9 cellular contexts compared by ENCODE assay signal in genomic region chr6:26217714-26218075, GRCh38.
DNase-seq lines count a peak whose midpoint lies in the region; ATAC-seq and TF ChIP-seq lines count a peak whose summit lies in the region.
"Had no signal": no experiment of that assay in that cellular context is flagged by ENCODE, and none has a peak within 500 bp of the region (broad histone marks: within the 10 kb centered on the region; RNA-seq: fewer than 3 reads in every experiment).

No MANE protein-coding gene starts in this region.

- no peak overlapping the region for H3K4me3 Mint-ChIP-seq in CD8-positive, alpha-beta memory T cell
- H3K4me3 Mint-ChIP-seq: central memory CD8-positive, alpha-beta T cell had no signal

- peaks cover 27% of the 10 kb centered on the region for H3K4me1 ChIP-seq in CD8-positive, alpha-beta memory T cell (ENCODE audit: insufficient read depth, low read length)
- peaks cover 52% of the 10 kb centered on the region for H3K4me1 ChIP-seq in Loucy (ENCODE audit: insufficient read depth, low read length, poor library complexity, severe bottlenecking)
- peaks cover 17% of the 10 kb centered on the region for H3K4me1 ChIP-seq in mucosa of stomach (ENCODE audit: control insufficient read depth, insufficient read depth, low read length)

- H3K4me2 ChIP-seq in Loucy (ENCODE audit: low read depth, low read length, poor library complexity, severe bottlenecking): peak overlapping the region; percentile 93

- ATAC-seq in GM18498 (IDR thresholded peaks at IDR 0.05; ENCODE audit: unreplicated experiment) (no peak), GM19463 (IDR thresholded peaks at IDR 0.05; ENCODE audit: unreplicated experiment) (no peak)

- no peak overlapping the region for H2AFZ ChIP-seq in Loucy (ENCODE audit: low read length)

- peak overlapping the region; percentile 68 for H3K4me3 ChIP-seq in CD8-positive, alpha-beta memory T cell (ENCODE audit: low read length)
- H3K4me3 ChIP-seq in Loucy (ENCODE audit: low read length, poor library complexity, severe bottlenecking) (peak overlapping the region; percentile 89), cardiac fibroblast (replicated peaks in 1 of 2; ENCODE audit: low read depth in 2 of 2, low read length in 2 of 2) (peak overlapping the region; percentile 60 to 68), mucosa of stomach (ENCODE audit: low read length) (peak overlapping the region; percentile 61)

- H3K9me3 Mint-ChIP-seq in CD8-positive, alpha-beta memory T cell: no peaks in the 10 kb centered on the region
- H3K9me3 Mint-ChIP-seq: central memory CD8-positive, alpha-beta T cell had no signal

- POLR2A ChIA-PET in CD8-positive, alpha-beta memory T cell (lab: Charles Lee): interaction anchor here (0.6 to 4.6 kb wide), 15 partner anchors 8 to 929 kb away, joined by 3 to 391 read pairs (median 45); a partner anchor contains a TSS

- no peak for DNase-seq in CD8-positive, alpha-beta memory T cell
- DNase-seq in cardiac fibroblast (ENCODE audit: low read depth in 2 of 2) (peak; percentile 26 to 59), hypothalamus (lab: John Stamatoyannopoulos, UW) (no peak), DMS 273 treated with DMSO at 0.1 percent for 48 hours (lab: John Stamatoyannopoulos, UW) (no peak)

- no peaks in the 10 kb centered on the region for H3K9me3 ChIP-seq in CD8-positive, alpha-beta memory T cell (ENCODE audit: low read length)
- H3K9me3 ChIP-seq in Loucy (ENCODE audit: insufficient read depth, low read depth, low read length) (no peaks in the 10 kb centered on the region), mucosa of stomach (ENCODE audit: control insufficient read depth, low read length) (no peaks in the 10 kb centered on the region)

- TF ChIP-seq CTCF in Loucy (conservative IDR thresholded peaks at IDR 0.05; ENCODE audit: low read length): no peak
- TF ChIP-seq CTCF in cardiac fibroblast (IDR thresholded peaks at IDR 0.05; ENCODE audit: low read depth, low read length): no peak

- no peaks in the 10 kb centered on the region for H4K20me1 ChIP-seq in Loucy (ENCODE audit: insufficient read depth, low read length, poor library complexity, severe bottlenecking)

- H3K79me2 ChIP-seq in Loucy (ENCODE audit: insufficient read depth, low read length): no peaks in the 10 kb centered on the region

- CTCF ChIA-PET in CD8-positive, alpha-beta memory T cell (lab: Charles Lee): interaction anchor here (1.1 to 5.8 kb wide), 10 partner anchors 12 to 174 kb away, joined by 3 to 114 read pairs (median 32); a partner anchor contains a TSS

- H3K27me3 ChIP-seq in CD8-positive, alpha-beta memory T cell (ENCODE audit: insufficient read depth, low read length, poor library complexity, severe bottlenecking): no peaks in the 10 kb centered on the region
- H3K27me3 ChIP-seq in Loucy (ENCODE audit: insufficient read depth, low read length, poor library complexity, severe bottlenecking) (no peaks in the 10 kb centered on the region), mucosa of stomach (ENCODE audit: control insufficient read depth, insufficient read depth, low read length) (peaks cover 9% of the 10 kb centered on the region)

- H3K9me2 ChIP-seq in Loucy (replicated peaks; ENCODE audit: low read depth, low read length): no peaks in the 10 kb centered on the region

- no peaks in the 10 kb centered on the region for H3K27me3 Mint-ChIP-seq in CD8-positive, alpha-beta memory T cell
- H3K27me3 Mint-ChIP-seq: central memory CD8-positive, alpha-beta T cell had no signal

- H3K27ac Mint-ChIP-seq in CD8-positive, alpha-beta memory T cell: peak overlapping the region in 1 of 8 donors; percentile 79

- H3F3A ChIP-seq in Loucy (ENCODE audit: low read depth): peaks cover 26% of the 10 kb centered on the region

- H3K36me3 ChIP-seq in CD8-positive, alpha-beta memory T cell (ENCODE audit: insufficient read depth, low read length): no peaks in the 10 kb centered on the region
- H3K36me3 ChIP-seq in Loucy (ENCODE audit: insufficient read depth, low read length) (no peaks in the 10 kb centered on the region), mucosa of stomach (ENCODE audit: control insufficient read depth, insufficient read depth, low read length) (no peaks in the 10 kb centered on the region)

- peak overlapping the region; percentile 94 for H3K27ac ChIP-seq in CD8-positive, alpha-beta memory T cell (ENCODE audit: low read depth, low read length)

- H3K9ac ChIP-seq in Loucy (ENCODE audit: low read depth, low read length, poor library complexity, severe bottlenecking) (peak overlapping the region; percentile 97), mucosa of stomach (ENCODE audit: low read length) (peak overlapping the region; percentile 76)

- peaks cover 3 to 8% (median 5%) of the 10 kb centered on the region in 3 donors for H3K4me1 Mint-ChIP-seq in CD8-positive, alpha-beta memory T cell

- no peaks in the 10 kb centered on the region for H3K36me3 Mint-ChIP-seq in CD8-positive, alpha-beta memory T cell

Comparison
In these comparisons a context has a peak if more than half of its experiments do, and no peak if none do; other contexts are left out.
1. DNase-seq: peak in cardiac fibroblast (2 of 2); none in CD8-positive, alpha-beta memory T cell (0 of 5), hypothalamus (0 of 51) and DMS 273 treated with DMSO at 0.1 percent for 48 hours (single experiment).
2. Peak in every context shown above with its lines, with median percentiles within 50 percentile points of each other: H3K4me3 ChIP-seq.